28 cellular contexts compared by ENCODE assay signal in genomic region chr7:158381956-158382355, GRCh38.
"Had no signal": no experiment of that assay in that cellular context is flagged by ENCODE, and none has a peak within 500 bp of the region (broad histone marks: within the 10 kb centered on the region; RNA-seq: fewer than 3 reads in every experiment).

No MANE protein-coding gene starts in this region.

- DNase-seq: activated CD4-positive, alpha-beta memory T cell treated with anti-CD3 and anti-CD28 coated beads for 36 hours; activated CD4-positive, alpha-beta T cell treated with anti-CD3 and anti-CD28 coated beads for 36 hours; activated CD4-positive, alpha-beta T cell treated with anti-CD3 and anti-CD28 coated beads, Interleukin-2, amount 10 ng/mL, durations not matched to agents 24 days and 14 days; activated CD4-positive, CD25-positive, alpha-beta regulatory T cell; activated CD4-positive, CD25-positive, alpha-beta regulatory T cell treated with anti-CD3 and anti-CD28 coated beads, Interleukin-2, amount 50 U/mL, for 72 hours; activated CD8-positive, alpha-beta memory T cell treated with anti-CD3 and anti-CD28 coated beads, Interleukin-2, amount 10 ng/mL, durations not matched to agents 7 days and 5 days; activated CD8-positive, alpha-beta memory T cell treated with anti-CD3 and anti-CD28 coated beads, Interleukin-2, amount 50 U/mL, for 4 hours; activated CD8-positive, alpha-beta T cell treated with anti-CD3 and anti-CD28 coated beads, Interleukin-2, amount 10 ng/mL, durations not matched to agents 7 days and 5 days; activated effector memory CD4-positive, alpha-beta T cell treated with anti-CD3 and anti-CD28 coated beads, Interleukin-2, amount 50 U/mL, for 16 hours; activated naive CD4-positive, alpha-beta T cell treated with anti-CD3 and anti-CD28 coated beads for 36 hours; activated naive CD8-positive, alpha-beta T cell treated with anti-CD3 and anti-CD28 coated beads for 36 hours; activated naive CD8-positive, alpha-beta T cell treated with anti-CD3 and anti-CD28 coated beads, Interleukin-2, amount 50 U/mL, for 24 hours; activated T-cell treated with anti-CD3 and anti-CD28 coated beads, Interleukin-2, amount 50 U/mL, for 1 hour; activated T-cell treated with anti-CD3 and anti-CD28 coated beads, Interleukin-2, amount 50 U/mL, for 48 hours; adrenal gland; amygdala; colonic mucosa; effector CD8-positive, alpha-beta T cell; foreskin fibroblast; T-helper 1 cell; T-helper 17 cell; T1000 had no signal

- H3K27ac ChIP-seq: adrenal gland, body of pancreas, colonic mucosa, epithelial cell of prostate had no signal

- H3K4me3 Mint-ChIP-seq: activated CD4-positive, alpha-beta memory T cell treated with anti-CD3 and anti-CD28 coated beads for 36 hours; activated CD4-positive, alpha-beta T cell treated with anti-CD3 and anti-CD28 coated beads for 36 hours; activated CD4-positive, alpha-beta T cell treated with anti-CD3 and anti-CD28 coated beads, Interleukin-2, amount 10 ng/mL, durations not matched to agents 24 days and 14 days; activated CD8-positive, alpha-beta memory T cell treated with anti-CD3 and anti-CD28 coated beads, Interleukin-2, amount 10 ng/mL, durations not matched to agents 7 days and 5 days; activated CD8-positive, alpha-beta T cell treated with anti-CD3 and anti-CD28 coated beads, Interleukin-2, amount 10 ng/mL, durations not matched to agents 7 days and 5 days; activated naive CD4-positive, alpha-beta T cell treated with anti-CD3 and anti-CD28 coated beads for 36 hours; activated naive CD4-positive, alpha-beta T cell treated with anti-CD3 and anti-CD28 coated beads, Interleukin-2, amount 50 U/mL, for 24 hours; activated naive CD8-positive, alpha-beta T cell treated with anti-CD3 and anti-CD28 coated beads for 36 hours; activated naive CD8-positive, alpha-beta T cell treated with anti-CD3 and anti-CD28 coated beads, Interleukin-2, amount 50 U/mL, for 24 hours; activated T-helper 1 cell treated with anti-CD3 and anti-CD28 coated beads, Interleukin-12 subunit alpha, Interleukin-12 subunit beta, Interleukin-2, Interleukin-4 antibody, amounts not matched to agents 30 ng/mL and 10 ng/mL and 1 ng/mL, durations not matched to agents 14 hours and 24 hours and 36 hours; T-helper 17 cell; T-helper 2 cell treated with Interferon-gamma antibody and Interleukin-4, amounts not matched to agents 5 μg/mL and 100 μg/mL, for 36 hours had no signal

- H3K4me1 Mint-ChIP-seq: activated CD4-positive, alpha-beta T cell treated with anti-CD3 and anti-CD28 coated beads, Interleukin-2, amount 10 ng/mL, durations not matched to agents 24 days and 14 days; activated CD8-positive, alpha-beta memory T cell treated with anti-CD3 and anti-CD28 coated beads, Interleukin-2, amount 10 ng/mL, durations not matched to agents 7 days and 5 days; activated naive CD4-positive, alpha-beta T cell treated with anti-CD3 and anti-CD28 coated beads, Interleukin-2, amount 50 U/mL, for 24 hours had no signal

- H3K27me3 ChIP-seq: adrenal gland, body of pancreas, colonic mucosa had no signal

- H3K27ac Mint-ChIP-seq: activated CD4-positive, alpha-beta memory T cell treated with anti-CD3 and anti-CD28 coated beads for 36 hours; activated CD4-positive, alpha-beta T cell treated with anti-CD3 and anti-CD28 coated beads for 36 hours; activated CD4-positive, alpha-beta T cell treated with anti-CD3 and anti-CD28 coated beads, Interleukin-2, amount 10 ng/mL, durations not matched to agents 24 days and 14 days; activated CD8-positive, alpha-beta memory T cell treated with anti-CD3 and anti-CD28 coated beads, Interleukin-2, amount 10 ng/mL, durations not matched to agents 7 days and 5 days; activated CD8-positive, alpha-beta T cell treated with anti-CD3 and anti-CD28 coated beads, Interleukin-2, amount 10 ng/mL, durations not matched to agents 7 days and 5 days; activated naive CD4-positive, alpha-beta T cell treated with anti-CD3 and anti-CD28 coated beads for 36 hours; activated naive CD4-positive, alpha-beta T cell treated with anti-CD3 and anti-CD28 coated beads, Interleukin-2, amount 50 U/mL, for 24 hours; activated naive CD8-positive, alpha-beta T cell treated with anti-CD3 and anti-CD28 coated beads for 36 hours; activated naive CD8-positive, alpha-beta T cell treated with anti-CD3 and anti-CD28 coated beads, Interleukin-2, amount 50 U/mL, for 24 hours; activated T-helper 1 cell treated with anti-CD3 and anti-CD28 coated beads, Interleukin-12 subunit alpha, Interleukin-12 subunit beta, Interleukin-2, Interleukin-4 antibody, amounts not matched to agents 30 ng/mL and 10 ng/mL and 1 ng/mL, durations not matched to agents 14 hours and 24 hours and 36 hours; activated T-helper 2 cell treated with anti-CD3 and anti-CD28 coated beads, Interferon-gamma antibody, Interleukin-2, Interleukin-4, amounts not matched to agents 10 μg/mL and 5 μg/mL and 100 μg/mL, durations not matched to agents 14 hours and 24 hours and 36 hours; T-helper 17 cell; T-helper 2 cell treated with Interferon-gamma antibody and Interleukin-4, amounts not matched to agents 5 μg/mL and 100 μg/mL, for 36 hours had no signal

- H3K4me3 ChIP-seq: adrenal gland, body of pancreas, colonic mucosa had no signal

- H3K27me3 Mint-ChIP-seq: activated CD4-positive, alpha-beta T cell treated with anti-CD3 and anti-CD28 coated beads, Interleukin-2, amount 10 ng/mL, durations not matched to agents 24 days and 14 days had no signal

- ATAC-seq: activated CD4-positive, alpha-beta T cell treated with anti-CD3 and anti-CD28 coated beads for 36 hours; activated CD8-positive, alpha-beta memory T cell treated with anti-CD3 and anti-CD28 coated beads, Interleukin-2, amount 10 ng/mL, durations not matched to agents 7 days and 5 days; activated CD8-positive, alpha-beta T cell treated with anti-CD3 and anti-CD28 coated beads, Interleukin-2, amount 10 ng/mL, durations not matched to agents 7 days and 5 days; activated naive CD8-positive, alpha-beta T cell treated with anti-CD3 and anti-CD28 coated beads, Interleukin-2, amount 50 U/mL, for 24 hours; body of pancreas; T-helper 17 cell had no signal

- H3K4me1 ChIP-seq: adrenal gland, colonic mucosa had no signal

- H3K9me3 Mint-ChIP-seq: activated CD4-positive, alpha-beta T cell treated with anti-CD3 and anti-CD28 coated beads, Interleukin-2, amount 10 ng/mL, durations not matched to agents 24 days and 14 days; activated naive CD4-positive, alpha-beta T cell treated with anti-CD3 and anti-CD28 coated beads, Interleukin-2, amount 50 U/mL, for 24 hours had no signal

- H3K36me3 ChIP-seq: adrenal gland, colonic mucosa had no signal

- H3K9me3 ChIP-seq: adrenal gland, colonic mucosa had no signal

- H3K36me3 Mint-ChIP-seq: activated CD4-positive, alpha-beta memory T cell treated with anti-CD3 and anti-CD28 coated beads for 36 hours; activated CD8-positive, alpha-beta memory T cell treated with anti-CD3 and anti-CD28 coated beads, Interleukin-2, amount 10 ng/mL, durations not matched to agents 7 days and 5 days; activated naive CD4-positive, alpha-beta T cell treated with anti-CD3 and anti-CD28 coated beads, Interleukin-2, amount 50 U/mL, for 24 hours; activated naive CD8-positive, alpha-beta T cell treated with anti-CD3 and anti-CD28 coated beads for 36 hours had no signal
